Comparison of ENCODE assay signal across 23 cellular contexts in the genomic region with DNA sequence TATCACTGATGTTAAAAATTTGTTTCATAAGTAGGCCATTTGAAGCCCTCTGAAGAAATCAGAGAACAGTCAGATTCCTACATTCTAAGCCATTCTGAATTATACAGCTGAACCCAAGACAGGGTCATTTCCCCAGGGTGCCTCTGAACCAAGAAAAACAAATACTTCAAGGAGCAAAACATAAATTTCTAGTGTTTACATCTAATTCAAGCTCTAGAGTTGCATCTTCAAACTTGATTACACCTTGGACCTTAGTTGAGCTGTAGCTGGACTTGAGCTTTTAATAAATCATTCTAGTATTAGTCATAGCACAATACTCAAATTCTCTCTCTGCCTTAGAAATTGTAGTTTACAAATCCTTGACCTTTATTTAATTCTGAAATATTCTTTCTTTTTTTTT.
"Had no signal": no experiment of that assay in that cellular context is flagged by ENCODE, and none has a peak within 500 bp of the region (broad histone marks: within the 10 kb centered on the region; RNA-seq: fewer than 3 reads in every experiment).

No MANE protein-coding gene starts in this region.

- H3K9me3 ChIP-seq: adrenal gland, neutrophil, right lobe of liver, suprapubic skin had no signal

- H3K4me3 ChIP-seq: adrenal gland, coronary artery, gastroesophageal sphincter, right lobe of liver, stomach, suprapubic skin, tibial nerve had no signal

- H3K27me3 ChIP-seq: adrenal gland, gastroesophageal sphincter, neutrophil, right lobe of liver, stomach, suprapubic skin, tibial nerve had no signal

- ATAC-seq: activated CD4-positive, alpha-beta T cell treated with anti-CD3 and anti-CD28 coated beads for 36 hours; activated naive CD4-positive, alpha-beta T cell treated with anti-CD3 and anti-CD28 coated beads, Interleukin-2, amount 50 U/mL, for 72 hours; activated T-helper 17 cell treated with anti-CD3 and anti-CD28 coated beads, Interleukin-2, amount 50 U/mL, for 72 hours; gastroesophageal sphincter; left cardiac atrium; right lobe of liver; stimulated activated memory B cell treated with anti-CD40 and anti-IgM and Interleukin-4, amounts not matched to agents 10 μg/mL and 1 μg/mL and 100 μg/mL, for 72 hours; WTC11 had no signal

- H2AFZ ChIP-seq: parathyroid adenoma had no signal

- DNase-seq: activated CD4-positive, alpha-beta T cell treated with anti-CD3 and anti-CD28 coated beads for 36 hours; activated CD4-positive, alpha-beta T cell treated with anti-CD3 and anti-CD28 coated beads, Interleukin-2, amount 50 U/mL, for 4 hours; activated CD8-positive, alpha-beta memory T cell treated with anti-CD3 and anti-CD28 coated beads for 24 hours; activated CD8-positive, alpha-beta memory T cell treated with anti-CD3 and anti-CD28 coated beads, Interleukin-2, amount 50 U/mL, for 4 hours; activated T-cell treated with anti-CD3 and anti-CD28 coated beads, Interleukin-2, amount 50 U/mL, for 24 hours; adrenal gland; head of caudate nucleus; islet precursor cell; left cardiac atrium; right lobe of liver; small intestine; stomach; T-helper 1 cell had no signal

- H3K27ac ChIP-seq: adrenal gland, coronary artery, gastroesophageal sphincter, neutrophil, parathyroid adenoma, right lobe of liver, stomach, suprapubic skin, tibial nerve had no signal

- H3K79me2 ChIP-seq: parathyroid adenoma had no signal

- H3K9ac ChIP-seq: parathyroid adenoma had no signal

- H3K36me3 ChIP-seq: adrenal gland, gastroesophageal sphincter, neutrophil, right lobe of liver, stomach, suprapubic skin, tibial nerve had no signal

- H3K4me1 ChIP-seq: adrenal gland, gastroesophageal sphincter, parathyroid adenoma, right lobe of liver, stomach, suprapubic skin, tibial nerve had no signal
